Comparison of ENCODE assay signal across 23 cellular contexts in the genomic region with DNA sequence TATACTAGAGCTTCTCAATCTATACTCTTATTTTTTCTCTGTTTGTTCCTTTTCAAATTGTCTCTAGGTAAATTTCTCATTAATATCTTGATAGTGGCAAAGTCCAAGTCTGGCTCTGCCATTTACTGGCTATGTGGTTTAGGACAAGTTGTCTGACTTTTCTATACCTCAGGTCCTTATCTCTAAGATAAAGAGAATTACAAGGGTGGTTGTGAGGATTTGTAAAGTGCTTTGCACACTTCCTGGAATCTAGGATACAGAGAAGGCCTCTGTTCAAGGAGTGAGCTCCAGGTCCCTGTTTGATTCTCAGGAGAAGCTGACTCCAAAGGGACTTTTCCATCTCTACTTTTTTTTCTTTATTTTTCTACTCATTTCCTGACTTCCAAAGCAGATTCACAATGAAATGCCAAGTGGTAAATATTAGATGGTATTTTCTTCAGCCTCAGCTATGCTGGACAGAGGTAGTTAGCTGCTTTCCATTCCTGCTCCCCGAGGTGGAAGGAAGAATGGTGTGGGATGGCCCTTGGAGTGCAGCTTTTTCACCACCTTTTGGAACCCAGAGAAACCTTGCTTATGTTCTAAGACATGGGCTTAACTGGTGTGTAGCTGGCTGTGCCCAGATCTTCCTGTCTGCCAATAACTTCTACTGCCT.
DNase-seq lines count a peak whose midpoint lies in the region; ATAC-seq and TF ChIP-seq lines count a peak whose summit lies in the region.
"Had no signal": no experiment of that assay in that cellular context is flagged by ENCODE, and none has a peak within 500 bp of the region (broad histone marks: within the 10 kb centered on the region; RNA-seq: fewer than 3 reads in every experiment).

No MANE protein-coding gene starts in this region.

- intact Hi-C loops in MCF 10A (cut with micrococcal nuclease) (no loop called here), mammary epithelial cell (cut with micrococcal nuclease) (no loop called here), left colon (cut with DNase I, micrococcal nuclease) (no loop called here), left ventricle myocardium inferior (cut with micrococcal nuclease) (no loop called here)

- no peak overlapping the region for H3K27ac Mint-ChIP-seq in MCF 10A (ENCODE audit: low read depth, unreplicated experiment)
- no peak overlapping the region for H3K27ac Mint-ChIP-seq in endothelial cell (ENCODE audit: unreplicated experiment)
- H3K27ac Mint-ChIP-seq: activated CD4-positive, alpha-beta T cell treated with anti-CD3 and anti-CD28 coated beads for 36 hours; activated naive CD4-positive, alpha-beta T cell treated with anti-CD3 and anti-CD28 coated beads for 36 hours; activated T-cell treated with anti-CD3 and anti-CD28 coated beads, Interleukin-2, amount 50 U/mL, for 72 hours had no signal

- no peak for TF ChIP-seq CTCF in MCF 10A (IDR thresholded peaks at IDR 0.05; ENCODE audit: unreplicated experiment)
- no peak for TF ChIP-seq CTCF in mammary epithelial cell (conservative IDR thresholded peaks at IDR 0.05 in 1 of 2, IDR thresholded peaks at IDR 0.05 in 1 of 2; ENCODE audit: extremely low read depth in 1 of 2, insufficient read depth in 1 of 2, low read depth in 1 of 2, low read length in 2 of 2)
- no peak for TF ChIP-seq CTCF in endothelial cell (IDR thresholded peaks at IDR 0.05; ENCODE audit: unreplicated experiment)
- TF ChIP-seq CTCF in left ventricle myocardium inferior (IDR thresholded peaks at IDR 0.05; ENCODE audit: borderline replicate concordance), result no peak

- H3K27ac ChIP-seq in mammary epithelial cell (ENCODE audit: insufficient read depth, low read depth, low read length), result no peak overlapping the region
- H3K27ac ChIP-seq in left ventricle myocardium inferior (replicated peaks), result no peak overlapping the region
- H3K27ac ChIP-seq: BLaER1, neutrophil, spleen had no signal

- H3K9me3 Mint-ChIP-seq in MCF 10A (ENCODE audit: unreplicated experiment) (peaks cover 13% of the 10 kb centered on the region), endothelial cell (ENCODE audit: unreplicated experiment) (no peaks in the 10 kb centered on the region)

- BruUV-seq in MCF 10A (replicated peaks; lab: Mats Ljungman, UMichigan) (no TSS peak), mammary epithelial cell (replicated peaks; lab: Mats Ljungman, UMichigan) (no TSS peak)

- no peaks in the 10 kb centered on the region for H3K27me3 Mint-ChIP-seq in MCF 10A (ENCODE audit: insufficient read depth, unreplicated experiment)
- H3K27me3 Mint-ChIP-seq in endothelial cell (ENCODE audit: unreplicated experiment), result peaks cover 7% of the 10 kb centered on the region
- H3K27me3 Mint-ChIP-seq: activated CD4-positive, alpha-beta T cell treated with anti-CD3 and anti-CD28 coated beads for 36 hours had no signal

- POLR2A ChIA-PET in MCF 10A (lab: Yijun Ruan, JAX), result no interaction called here

- in situ Hi-C loops in mammary epithelial cell (cut with MboI; ENCODE audit: low sequenced_read_pairs in 2 of 2), result no loop called here

- H3K4me1 ChIP-seq in mammary epithelial cell (ENCODE audit: insufficient read depth, low read length) (no peaks in the 10 kb centered on the region), left ventricle myocardium inferior (no peaks in the 10 kb centered on the region)
- H3K4me1 ChIP-seq: Caco-2 had no signal

- H3K9me3 ChIP-seq in mammary epithelial cell (replicated peaks; ENCODE audit: insufficient read depth, low read length) (no peaks in the 10 kb centered on the region), left ventricle myocardium inferior (replicated peaks) (no peaks in the 10 kb centered on the region)
- H3K9me3 ChIP-seq: Caco-2, HAP-1, neutrophil had no signal

- H3K36me3 Mint-ChIP-seq in MCF 10A (ENCODE audit: insufficient read depth, unreplicated experiment) (peaks cover 8% of the 10 kb centered on the region), endothelial cell (ENCODE audit: low read depth, unreplicated experiment) (peaks cover 13% of the 10 kb centered on the region)

- H3K79me2 ChIP-seq in mammary epithelial cell (ENCODE audit: insufficient read depth, low read length), result no peaks in the 10 kb centered on the region

- no peaks in the 10 kb centered on the region for H3K4me1 Mint-ChIP-seq in MCF 10A (ENCODE audit: insufficient read depth, unreplicated experiment)
- peaks cover 5% of the 10 kb centered on the region for H3K4me1 Mint-ChIP-seq in endothelial cell (ENCODE audit: unreplicated experiment)
- H3K4me1 Mint-ChIP-seq: activated CD4-positive, alpha-beta T cell treated with anti-CD3 and anti-CD28 coated beads for 36 hours had no signal

- H3K4me3 ChIP-seq in mammary epithelial cell (replicated peaks in 1 of 3; ENCODE audit: insufficient read depth in 1 of 3, low read depth in 2 of 3, low read length in 3 of 3) (no peak overlapping the region), left ventricle myocardium inferior (no peak overlapping the region)
- H3K4me3 ChIP-seq: BLaER1, HAP-1, lung, spleen had no signal

- H4K20me1 ChIP-seq in mammary epithelial cell (ENCODE audit: insufficient read depth, low read length), result no peaks in the 10 kb centered on the region

- peaks cover 10% of the 10 kb centered on the region for H3K36me3 ChIP-seq in mammary epithelial cell (ENCODE audit: insufficient read depth, low read length)
- peaks cover 9% of the 10 kb centered on the region for H3K36me3 ChIP-seq in left ventricle myocardium inferior
- H3K36me3 ChIP-seq: HAP-1 had no signal

- dilution Hi-C loops in mammary epithelial cell (cut with HindIII; ENCODE audit: low sequenced_read_pairs), result no loop called here

- 40% methylated on average over 1 of the region's 1 CpG for WGBS in mammary epithelial cell (ENCODE audit: low coverage, missing lambda C conversion rate)

- H3K27me3 ChIP-seq in mammary epithelial cell (ENCODE audit: insufficient read depth, low read length) (no peaks in the 10 kb centered on the region), left ventricle myocardium inferior (ENCODE audit: low read depth) (no peaks in the 10 kb centered on the region)
- H3K27me3 ChIP-seq: BLaER1, neutrophil, spleen had no signal

- CTCF ChIA-PET in MCF 10A (lab: Yijun Ruan, JAX), result no interaction called here
- CTCF ChIA-PET in mammary epithelial cell (lab: Charles Lee; ENCODE audit: low non-redundant PET), result no interaction called here

- no peak overlapping the region for H3K9ac ChIP-seq in mammary epithelial cell (ENCODE audit: insufficient read depth, low read length)
- H3K9ac ChIP-seq: BLaER1 had no signal

- no peak overlapping the region for H3K4me2 ChIP-seq in mammary epithelial cell (ENCODE audit: insufficient read depth, low read depth, low read length)
- H3K4me2 ChIP-seq: BLaER1 had no signal

- H3K4me3 Mint-ChIP-seq in MCF 10A (ENCODE audit: unreplicated experiment) (no peak overlapping the region), endothelial cell (ENCODE audit: unreplicated experiment) (no peak overlapping the region)
- H3K4me3 Mint-ChIP-seq: activated CD4-positive, alpha-beta T cell treated with anti-CD3 and anti-CD28 coated beads for 36 hours; activated naive CD4-positive, alpha-beta T cell treated with anti-CD3 and anti-CD28 coated beads for 36 hours; activated T-cell treated with anti-CD3 and anti-CD28 coated beads, Interleukin-2, amount 50 U/mL, for 72 hours had no signal

- peak; percentile 90 for ATAC-seq in left colon
- ATAC-seq: activated CD4-positive, alpha-beta T cell treated with anti-CD3 and anti-CD28 coated beads for 36 hours; activated T-cell treated with anti-CD3 and anti-CD28 coated beads, Interleukin-2, amount 50 U/mL, for 72 hours had no signal

- DNase-seq in MCF 10A (ENCODE audit: unreplicated experiment) (peak; percentile 0), mammary epithelial cell (no peak), astrocyte of the hippocampus (ENCODE audit: low read depth, low spot score) (peak; percentile 29), left colon (no peak), endothelial cell (ENCODE audit: low spot score) (no peak), left ventricle myocardium inferior (no peak), DMS53 treated with DMSO at 0.1 percent for 48 hours (lab: John Stamatoyannopoulos, UW; ENCODE audit: unreplicated experiment) (no peak), NCI-H146 (lab: John Stamatoyannopoulos, UW) (no peak)
- DNase-seq: 8988T; activated CD4-positive, alpha-beta T cell treated with anti-CD3 and anti-CD28 coated beads for 36 hours; activated naive CD4-positive, alpha-beta T cell treated with anti-CD3 and anti-CD28 coated beads for 36 hours; activated T-cell treated with anti-CD3 and anti-CD28 coated beads, Interleukin-2, amount 50 U/mL, for 72 hours; Caco-2; NCI-H2171; NCI-H526 treated with DMSO at 0.1 percent for 48 hours; Right ventricle myocardium superior; spleen; stimulated activated CD4-positive, alpha-beta T cell treated with anti-CD3 and anti-CD28 coated beads, Interleukin-4, amount 100 ng/mL, for 1 hour; stimulated activated naive CD4-positive, alpha-beta T cell treated with Interleukin-2 at 50 U/mL for 16 hours had no signal

- no peak overlapping the region for H2AFZ ChIP-seq in mammary epithelial cell (ENCODE audit: low read depth, low read length)

Comparison
In these comparisons a context has a peak if more than half of its experiments do, and no peak if none do; other contexts are left out.
1. DNase-seq: peak in MCF 10A (single experiment) and astrocyte of the hippocampus (single experiment); none in mammary epithelial cell (single experiment), left colon (0 of 2), endothelial cell (single experiment), left ventricle myocardium inferior (single experiment), DMS53 treated with DMSO at 0.1 percent for 48 hours (single experiment) and NCI-H146 (single experiment).